18 cellular contexts compared by ENCODE assay signal in genomic region chr7:121288894-121289293, GRCh38. TPM values are rescaled to one million over a fixed set of nuclear protein-coding genes. Genes with fewer than 3 reads are reported as not detected.
DNase-seq lines count a peak whose midpoint lies in the region; ATAC-seq and TF ChIP-seq lines count a peak whose summit lies in the region.
"Had no signal": no experiment of that assay in that cellular context is flagged by ENCODE, and none has a peak within 500 bp of the region (broad histone marks: within the 10 kb centered on the region; RNA-seq: fewer than 3 reads in every experiment).

No MANE protein-coding gene starts in this region.

- peaks cover 7% of the 10 kb centered on the region for H3K9me3 ChIP-seq in mesenchymal stem cell (ENCODE audit: control insufficient read depth, low read length)
- H3K9me3 ChIP-seq: upper lobe of right lung had no signal

- no peaks in the 10 kb centered on the region for H3K27me3 ChIP-seq in mesenchymal stem cell (ENCODE audit: control insufficient read depth in 1 of 2, insufficient read depth in 1 of 2, low read length in 2 of 2)
- H3K27me3 ChIP-seq: BLaER1, upper lobe of right lung had no signal

- ATAC-seq in GM21529 (IDR thresholded peaks at IDR 0.05; ENCODE audit: unreplicated experiment) (no peak), GM21381 (IDR thresholded peaks at IDR 0.05; ENCODE audit: unreplicated experiment) (no peak), GM18867 (IDR thresholded peaks at IDR 0.05; ENCODE audit: unreplicated experiment) (no peak)
- ATAC-seq: stimulated activated memory B cell treated with anti-CD40 and anti-IgM and Interleukin-4, amounts not matched to agents 10 μg/mL and 1 μg/mL and 100 μg/mL, for 72 hours; upper lobe of right lung had no signal

- H2BK5ac ChIP-seq in mesenchymal stem cell (ENCODE audit: low read depth, low read length, poor library complexity, severe bottlenecking) = no peak overlapping the region

- H3K18ac ChIP-seq in mesenchymal stem cell (ENCODE audit: low read depth in 1 of 2, low read length in 2 of 2) = no peak overlapping the region

- H3K4me3 ChIP-seq in cardiac fibroblast (replicated peaks in 1 of 2; ENCODE audit: low read depth in 2 of 2, low read length in 2 of 2) (no peak overlapping the region), mesenchymal stem cell (ENCODE audit: insufficient read depth in 1 of 2, low read depth in 1 of 2, low read length in 2 of 2) (no peak overlapping the region)
- H3K4me3 ChIP-seq: BLaER1, upper lobe of right lung had no signal

- H3K14ac ChIP-seq in mesenchymal stem cell (ENCODE audit: low read length in 2 of 2) = no peak overlapping the region

- no peak overlapping the region for H2AFZ ChIP-seq in mesenchymal stem cell (ENCODE audit: low read depth, low read length)

- no peak overlapping the region for H3K4me2 ChIP-seq in mesenchymal stem cell (ENCODE audit: low read length, poor library complexity, severe bottlenecking)
- H3K4me2 ChIP-seq: BLaER1 had no signal

- no peak overlapping the region for H2BK15ac ChIP-seq in mesenchymal stem cell (ENCODE audit: low read depth, poor library complexity, severe bottlenecking)

- peaks cover 2 to 10% of the 10 kb centered on the region in 2 experiments for H3K36me3 ChIP-seq in mesenchymal stem cell (ENCODE audit: control insufficient read depth in 1 of 2, insufficient read depth in 2 of 2, low read depth in 1 of 2, low read length in 2 of 2)
- H3K36me3 ChIP-seq: upper lobe of right lung had no signal

- no peak overlapping the region for H4K8ac ChIP-seq in mesenchymal stem cell (ENCODE audit: low read length)

- no peak overlapping the region for H3K27ac ChIP-seq in mesenchymal stem cell (ENCODE audit: low read length, poor library complexity, severe bottlenecking)
- H3K27ac ChIP-seq: BLaER1, upper lobe of right lung had no signal

- no peak overlapping the region for H2BK120ac ChIP-seq in mesenchymal stem cell (ENCODE audit: low read depth, low read length)

- H4K91ac ChIP-seq in mesenchymal stem cell (ENCODE audit: low read length) = no peak overlapping the region

- no peaks in the 10 kb centered on the region for H3K79me1 ChIP-seq in mesenchymal stem cell (replicated peaks; ENCODE audit: low read length, poor library complexity, severe bottlenecking)

- no peak overlapping the region for H3K23ac ChIP-seq in mesenchymal stem cell (ENCODE audit: low read length in 2 of 2)

- no peaks in the 10 kb centered on the region for H3K4me1 ChIP-seq in mesenchymal stem cell (ENCODE audit: control insufficient read depth, insufficient read depth, low read depth, low read length)
- H3K4me1 ChIP-seq: BLaER1, upper lobe of right lung had no signal

- no peak overlapping the region for H2AK5ac ChIP-seq in mesenchymal stem cell (ENCODE audit: low read length, severe bottlenecking)

- DNase-seq in Daoy (ENCODE audit: low read depth) (peak; percentile 51), NCI-H226 (peak; percentile 86), cardiac fibroblast (ENCODE audit: low read depth in 2 of 2) (peak; percentile 30 to 77), mesenchymal stem cell (peak; percentile 82)
- DNase-seq in stimulated activated CD4-positive, alpha-beta T cell treated with anti-CD3 and anti-CD28 coated beads, Interleukin-12 subunit alpha, Interleukin-12 subunit beta, amount 100 ng/mL, for 4 hours = no peak
- DNase-seq: activated CD4-positive, alpha-beta memory T cell treated with anti-CD3 and anti-CD28 coated beads for 36 hours; amniotic stem cell; DMS79 treated with DMSO at 0.1 percent for 48 hours; NCI-H1436; occipital lobe; small intestine; upper lobe of right lung had no signal

- TF ChIP-seq CTCF in cardiac fibroblast (IDR thresholded peaks at IDR 0.05; ENCODE audit: low read depth, low read length) = no peak

- H2BK12ac ChIP-seq in mesenchymal stem cell (ENCODE audit: low read length in 2 of 2) = no peak overlapping the region

- no peak overlapping the region for H3K4ac ChIP-seq in mesenchymal stem cell (ENCODE audit: low read depth in 1 of 2, low read length in 2 of 2)

- no peak overlapping the region for H3K9ac ChIP-seq in mesenchymal stem cell (ENCODE audit: low read length)
- H3K9ac ChIP-seq: BLaER1 had no signal

RNA-seq across cellular contexts. Expression of gene WNT16, which starts 39.9 kb away (rescaled TPM):
- total RNA-seq in Daoy (2014; rRNA removed; shearing (Covaris generic)) = 0.11 TPM in 1 of 2 replicates, not detected in the other
- polyA plus RNA-seq in mesenchymal stem cell (2013, experiment 1 of 2) = 0.73 TPM
- 0.85 TPM for polyA plus RNA-seq in mesenchymal stem cell (2013, experiment 2 of 2)
- total RNA-seq: activated CD4-positive, alpha-beta memory T cell treated with anti-CD3 and anti-CD28 coated beads for 36 hours; dermis microvascular lymphatic vessel endothelial cell; upper lobe of right lung had no signal
